7 cellular contexts compared by ENCODE assay signal in the genomic region with DNA sequence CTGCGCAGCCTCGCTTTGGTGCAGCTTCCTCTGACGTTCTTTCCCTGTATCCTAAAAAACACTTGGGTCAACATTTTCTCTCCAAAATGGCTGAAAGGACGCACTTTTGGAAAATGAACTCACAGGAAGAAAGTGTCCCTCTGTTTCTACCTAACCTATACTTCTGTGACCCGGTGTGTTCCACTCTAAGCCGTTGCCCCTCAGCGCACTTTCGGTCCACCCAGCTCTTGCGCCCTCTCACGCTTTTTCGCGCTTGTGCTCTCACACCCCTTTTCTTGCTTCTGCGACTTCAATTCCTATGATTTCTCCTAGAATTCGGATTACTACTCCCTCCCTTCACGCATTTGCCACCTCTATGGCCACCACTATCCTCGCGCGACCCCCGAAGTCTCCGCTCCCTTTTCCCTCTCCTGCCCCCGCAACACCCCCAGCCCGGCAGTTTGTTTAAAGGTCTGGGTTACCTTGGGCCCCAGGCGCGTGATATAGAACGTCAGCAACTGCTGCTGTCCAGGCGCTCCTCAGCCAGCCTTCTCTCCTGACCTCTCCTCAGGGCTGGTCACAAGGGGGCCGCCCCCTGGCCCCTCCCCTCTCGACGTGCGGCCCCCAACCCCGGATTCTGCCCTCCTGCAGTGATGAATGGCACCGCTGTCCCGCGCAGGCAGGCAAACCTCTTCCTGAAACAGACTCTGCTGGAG. TPM values are rescaled to one million over a fixed set of nuclear protein-coding genes. Genes with fewer than 3 reads are reported as not detected.
DNase-seq lines count a peak whose midpoint lies in the region; ATAC-seq, FAIRE-seq and TF ChIP-seq lines count a peak whose summit lies in the region.

USP51 (minus strand) TSS at position 534 of the 695 bp plus-strand sequence. CDS start 909 bp downstream, outside the sequence.

- no peak for FAIRE-seq in urothelium cell line (lab: Jason Lieb, UNC)

- no peaks in the 10 kb centered on the region for H3K9me3 Mint-ChIP-seq in activated T-cell treated with anti-CD3 and anti-CD28 coated beads, Interleukin-2, amount 50 U/mL, for 24 hours
- H3K9me3 Mint-ChIP-seq in naive thymus-derived CD8-positive, alpha-beta T cell = no peaks in the 10 kb centered on the region

- DNase-seq in M059J (ENCODE audit: low read depth) (peak; percentile 6), fibroblast of peridontal ligament (ENCODE audit: extremely low read depth) (peak; percentile 73), urothelium cell line (ENCODE audit: low spot score) (peak; percentile 43)
- peak; percentile 43 for DNase-seq in activated T-cell treated with anti-CD3 and anti-CD28 coated beads, Interleukin-2, amount 50 U/mL, for 24 hours
- DNase-seq in naive thymus-derived CD8-positive, alpha-beta T cell = peak in 4 of 10 donors; percentile 5 to 60 (median 9)

- H3K27ac Mint-ChIP-seq in activated T-cell treated with anti-CD3 and anti-CD28 coated beads, Interleukin-2, amount 50 U/mL, for 24 hours = peak within 1 kb of the TSS; percentile 94
- peak within 1 kb of the TSS; percentile 93 to 99 (median 98) for H3K27ac Mint-ChIP-seq in naive thymus-derived CD8-positive, alpha-beta T cell

- POLR2A ChIA-PET in naive thymus-derived CD8-positive, alpha-beta T cell (lab: Charles Lee) = interaction anchor here (0.8 to 2.4 kb wide), 8 partner anchors 37 to 1446 kb away, joined by 3 to 42 read pairs (median 6); partner anchors contain the start of genes MAGEH1, NBDY, PHF8 and RRAGB

- H3K4me1 Mint-ChIP-seq in activated T-cell treated with anti-CD3 and anti-CD28 coated beads, Interleukin-2, amount 50 U/mL, for 24 hours (ENCODE audit: low read depth) = peaks cover 11% of the 10 kb centered on the region
- H3K4me1 Mint-ChIP-seq in naive thymus-derived CD8-positive, alpha-beta T cell = peaks cover 7 to 27% (median 16%) of the 10 kb centered on the region in 4 donors

- H3K4me3 Mint-ChIP-seq in activated T-cell treated with anti-CD3 and anti-CD28 coated beads, Interleukin-2, amount 50 U/mL, for 24 hours = peak within 1 kb of the TSS; percentile 86
- peak within 1 kb of the TSS; percentile 90 to 98 (median 94) for H3K4me3 Mint-ChIP-seq in naive thymus-derived CD8-positive, alpha-beta T cell

- H3K27me3 Mint-ChIP-seq in activated T-cell treated with anti-CD3 and anti-CD28 coated beads, Interleukin-2, amount 50 U/mL, for 24 hours = peaks cover 24% of the 10 kb centered on the region
- no peaks in the 10 kb centered on the region for H3K27me3 Mint-ChIP-seq in naive thymus-derived CD8-positive, alpha-beta T cell

- ATAC-seq in GM21737 (IDR thresholded peaks at IDR 0.05; ENCODE audit: unreplicated experiment) = peak; percentile 53
- ATAC-seq in naive thymus-derived CD8-positive, alpha-beta T cell = peak; percentile 55 to 60

- peak; percentile 25 for TF ChIP-seq CTCF in GM12873 (IDR thresholded peaks at IDR 0.05; ENCODE audit: insufficient read depth, low read depth, low read length, missing control alignments)

- peaks cover 4% of the 10 kb centered on the region for H3K36me3 Mint-ChIP-seq in activated T-cell treated with anti-CD3 and anti-CD28 coated beads, Interleukin-2, amount 50 U/mL, for 24 hours (ENCODE audit: low read depth)
- H3K36me3 Mint-ChIP-seq in naive thymus-derived CD8-positive, alpha-beta T cell = no peaks in the 10 kb centered on the region

RNA-seq across cellular contexts. Expression of gene USP51, which starts in this region (rescaled TPM):
- total RNA-seq in M059J (2014; rRNA removed; shearing (Covaris generic)) = 1.1 and 1.7 TPM in 2 replicates
- 1 to 10 TPM; 4.6 to 7.3 TPM for total RNA-seq in naive thymus-derived CD8-positive, alpha-beta T cell
- 1 to 10 TPM in 1 of 3 donors, under 1 TPM in 2; 0.53 to 1.3 (median 0.60) TPM for polyA plus RNA-seq in naive thymus-derived CD8-positive, alpha-beta T cell
